In genomic region chr9:20280330-20280729, GRCh38 we compare ENCODE assay signal across 26 cellular contexts.
DNase-seq lines count a peak whose midpoint lies in the region; ATAC-seq, FAIRE-seq and TF ChIP-seq lines count a peak whose summit lies in the region.
"Had no signal": no experiment of that assay in that cellular context is flagged by ENCODE, and none has a peak within 500 bp of the region (broad histone marks: within the 10 kb centered on the region; RNA-seq: fewer than 3 reads in every experiment).

No MANE protein-coding gene starts in this region.

- POLR2A ChIA-PET in A673 (lab: Charles Lee; ENCODE audit: low non-redundant PET) = interaction anchor here (0.6 kb wide), 1 partner anchor 12 kb away, joined by 3 read pairs; no protein-coding TSS in a partner anchor
- POLR2A ChIA-PET in GM12878 (lab: Charles Lee) = no interaction called here

- intact Hi-C loops in A673 (cut with micrococcal nuclease; ENCODE audit: unreplicated experiment) = no loop called here
- intact Hi-C loops in GM12878 (cut with micrococcal nuclease; ENCODE audit: unreplicated experiment) = no loop called here
- intact Hi-C loops in colonic mucosa (cut with DNase I) = no loop called here
- intact Hi-C loops in cardiac septum (cut with DNase I) = no loop called here

- ATAC-seq in GM12878 (peak; percentile 67), HG03025 (IDR thresholded peaks at IDR 0.05; ENCODE audit: low FRiP score, unreplicated experiment) (no peak), GM21390 (IDR thresholded peaks at IDR 0.05; ENCODE audit: unreplicated experiment) (no peak)
- ATAC-seq: activated CD4-positive, CD25-positive, alpha-beta regulatory T cell treated with anti-CD3 and anti-CD28 coated beads, Interleukin-2, amount 50 U/mL, for 24 hours; activated T-cell treated with anti-CD3 and anti-CD28 coated beads, Interleukin-2, amount 50 U/mL, for 4 hours; stimulated activated memory B cell treated with anti-CD40 and anti-IgM and Interleukin-4, amounts not matched to agents 10 μg/mL and 1 μg/mL and 100 μg/mL, for 72 hours had no signal

- TF ChIP-seq POLR2A in GM12878 (IDR thresholded peaks at IDR 0.05; ENCODE audit: low read depth, low read length) = no peak

- H3K27ac ChIP-seq in A673 (ENCODE audit: low read depth, low read length, poor library complexity, severe bottlenecking) (no peak overlapping the region), GM12878 (ENCODE audit: control insufficient read depth, insufficient read depth) (no peak overlapping the region), colonic mucosa (no peak overlapping the region)
- H3K27ac ChIP-seq: cardiac muscle cell, ovary, thoracic aorta had no signal

- TF ChIP-seq CTCF in A673 (conservative IDR thresholded peaks at IDR 0.05; ENCODE audit: low read depth, low read length) = 0 out of 2 replicates have a peak, but pooled peaks have one; percentile 10
- TF ChIP-seq CTCF in GM13977 (IDR thresholded peaks at IDR 0.05; ENCODE audit: extremely low read depth, insufficient read depth, missing control alignments) = peak; percentile 5
- peak; percentile 40 for TF ChIP-seq CTCF in Loucy (conservative IDR thresholded peaks at IDR 0.05; ENCODE audit: low read length)
- no peak for TF ChIP-seq CTCF in GM12878 (IDR thresholded peaks at IDR 0.05 in 2 of 3, conservative IDR thresholded peaks at IDR 0.05 in 1 of 3; ENCODE audit: control insufficient read depth in 2 of 3, extremely low read depth in 1 of 3, insufficient read depth in 1 of 3, low read depth in 3 of 3, low read length in 3 of 3)
- no peak for TF ChIP-seq CTCF in colonic mucosa (IDR thresholded peaks at IDR 0.05)

- H4K20me1 ChIP-seq in Loucy (ENCODE audit: insufficient read depth, low read length, poor library complexity, severe bottlenecking) = no peaks in the 10 kb centered on the region
- H4K20me1 ChIP-seq in GM12878 (ENCODE audit: control insufficient read depth, insufficient read depth) = no peaks in the 10 kb centered on the region

- DNase-seq in A673 (ENCODE audit: low spot score) (no peak), GM13977 (ENCODE audit: low spot score) (no peak), GM12878 (ENCODE audit: low read depth, low spot score) (no peak), colonic mucosa (no peak), cardiac septum (ENCODE audit: low spot score) (no peak)
- DNase-seq: activated naive CD4-positive, alpha-beta T cell treated with Interleukin-2 at 50 U/mL for 16 hours; activated T-cell treated with anti-CD3 and anti-CD28 coated beads, Interleukin-2, amount 50 U/mL, for 4 hours; anterior cingulate cortex; C1 segment of cervical spinal cord; MG63; midbrain; NCI-H1417 treated with DMSO at 0.1 percent for 48 hours; NCI-H446 treated with DMSO at 0.1 percent for 48 hours; ovary; retina; SHP77 treated with DMSO at 0.1 percent for 48 hours had no signal

- CTCF ChIA-PET in A673 (lab: Charles Lee) (no interaction called here), GM12878 (lab: Yijun Ruan, JAX) (no interaction called here)

- no peaks in the 10 kb centered on the region for H3F3A ChIP-seq in Loucy (ENCODE audit: low read depth)

- no peak overlapping the region for H3K4me2 ChIP-seq in Loucy (ENCODE audit: low read depth, low read length, poor library complexity, severe bottlenecking)
- H3K4me2 ChIP-seq in GM12878 (ENCODE audit: control insufficient read depth, insufficient read depth) = no peak overlapping the region

- no peak overlapping the region for H2AFZ ChIP-seq in Loucy (ENCODE audit: low read length)
- no peak overlapping the region for H2AFZ ChIP-seq in GM12878 (ENCODE audit: control insufficient read depth, low read depth, low read length)

- SMC1A ChIA-PET in GM12878 (lab: Charles Lee; ENCODE audit: uncharacterized antibody, unreplicated experiment) = no interaction called here

- H3K79me2 ChIP-seq in Loucy (ENCODE audit: insufficient read depth, low read length) (no peaks in the 10 kb centered on the region), GM12878 (ENCODE audit: control insufficient read depth, insufficient read depth, low read length) (no peaks in the 10 kb centered on the region)

- in situ Hi-C loops in GM13977 (cut with MboI; ENCODE audit: low pct_unique_long_range_greater_than_20kb, low sequenced_read_pairs, unreplicated experiment) = no loop called here
- in situ Hi-C loops in GM12878 (cut with MboI) = no loop called here

- 34% methylated on average over 3 of the region's 3 CpGs for WGBS in GM12878 (ENCODE audit: insufficient coverage, insufficient replicate concordance, low lambda C conversion rate, missing lambda C conversion rate)

- FAIRE-seq in GM12878 (lab: Jason Lieb, UNC) = no peak
- FAIRE-seq: endometrium, keratinocyte had no signal

- RAD21 ChIA-PET in GM12878 (lab: Charles Lee; ENCODE audit: unreplicated experiment) = no interaction called here

- no peaks in the 10 kb centered on the region for H3K36me3 ChIP-seq in A673 (ENCODE audit: insufficient read depth, low read length, poor library complexity, severe bottlenecking)
- no peaks in the 10 kb centered on the region for H3K36me3 ChIP-seq in Loucy (ENCODE audit: insufficient read depth, low read length)
- H3K36me3 ChIP-seq in GM12878 (ENCODE audit: control insufficient read depth in 2 of 2, insufficient read depth in 2 of 2, low read length in 1 of 2) = no peaks in the 10 kb centered on the region
- H3K36me3 ChIP-seq in colonic mucosa = no peaks in the 10 kb centered on the region
- H3K36me3 ChIP-seq: cardiac muscle cell, HAP-1, MG63, ovary, thoracic aorta had no signal

- H3K4me3 ChIP-seq in A673 (ENCODE audit: low read depth, low read length, poor library complexity, severe bottlenecking) (no peak overlapping the region), Loucy (ENCODE audit: low read length, poor library complexity, severe bottlenecking) (no peak overlapping the region), GM12878 (no peak overlapping the region), colonic mucosa (no peak overlapping the region)
- H3K4me3 ChIP-seq: cardiac muscle cell, HAP-1, MG63, ovary, thoracic aorta had no signal

- H3K9ac ChIP-seq in Loucy (ENCODE audit: low read depth, low read length, poor library complexity, severe bottlenecking) (no peak overlapping the region), GM12878 (ENCODE audit: control insufficient read depth, insufficient read depth, low read length) (no peak overlapping the region), colonic mucosa (ENCODE audit: low read depth in 2 of 2, low read length in 2 of 2) (no peak overlapping the region)

- TF ChIP-seq EP300 in GM12878 (IDR thresholded peaks at IDR 0.05; ENCODE audit: borderline replicate concordance in 1 of 2, control insufficient read depth in 1 of 2, low read depth in 2 of 2, low read length in 2 of 2) = no peak

- BruUV-seq in A673 (replicated peaks; lab: Mats Ljungman, UMichigan) = no TSS peak
- no TSS peak for BruUV-seq in GM12878 (replicated peaks; lab: Mats Ljungman, UMichigan)

- no peaks in the 10 kb centered on the region for H3K27me3 ChIP-seq in A673 (replicated peaks; ENCODE audit: insufficient read depth, low read depth, low read length, poor library complexity)
- H3K27me3 ChIP-seq in Loucy (ENCODE audit: insufficient read depth, low read length, poor library complexity, severe bottlenecking) = no peaks in the 10 kb centered on the region
- H3K27me3 ChIP-seq in GM12878 (replicated peaks in 1 of 2; ENCODE audit: control insufficient read depth in 2 of 2, insufficient read depth in 2 of 2, low read length in 1 of 2) = no peaks in the 10 kb centered on the region
- H3K27me3 ChIP-seq in colonic mucosa = no peaks in the 10 kb centered on the region
- H3K27me3 ChIP-seq: cardiac muscle cell, MG63, ovary had no signal

- H3K9me3 ChIP-seq in A673 (ENCODE audit: low read depth, low read length, poor library complexity, severe bottlenecking) (no peaks in the 10 kb centered on the region), Loucy (ENCODE audit: insufficient read depth, low read depth, low read length) (peaks cover 13% of the 10 kb centered on the region; the same call in 1 of the 2 replicates), GM12878 (replicated peaks; ENCODE audit: control insufficient read depth, insufficient read depth, low read length) (no peaks in the 10 kb centered on the region; the same call in 2 of the 3 replicates), colonic mucosa (no peaks in the 10 kb centered on the region)
- H3K9me3 ChIP-seq: HAP-1, ovary, thoracic aorta had no signal

- no peaks in the 10 kb centered on the region for H3K9me2 ChIP-seq in Loucy (replicated peaks; ENCODE audit: low read depth, low read length)

- H3K4me1 ChIP-seq in A673 (ENCODE audit: insufficient read depth, low read length, poor library complexity, severe bottlenecking) (no peaks in the 10 kb centered on the region), Loucy (ENCODE audit: insufficient read depth, low read length, poor library complexity, severe bottlenecking) (no peaks in the 10 kb centered on the region), GM12878 (ENCODE audit: control insufficient read depth, insufficient read depth, low read length) (no peaks in the 10 kb centered on the region), colonic mucosa (no peaks in the 10 kb centered on the region)
- H3K4me1 ChIP-seq: HAP-1 had no signal

- TF ChIP-seq RAD21 in GM12878 (IDR thresholded peaks at IDR 0.05; ENCODE audit: insufficient read depth, low read depth, low read length) = peak; percentile 15; the same call in 1 of the 2 replicates

TF ChIP-seq in GM12878, 131 proteins besides CTCF, POLR2A, EP300 and RAD21 (continues in another document):
- TF ChIP-seq ZNF207 (IDR thresholded peaks at IDR 0.05; ENCODE audit: borderline replicate concordance) = no peak
- TF ChIP-seq ATF2 (IDR thresholded peaks at IDR 0.05; ENCODE audit: low read length) = no peak
- no peak for TF ChIP-seq ZBED1 (IDR thresholded peaks at IDR 0.05; ENCODE audit: borderline replicate concordance)

Comparison
In these comparisons a context has a peak if more than half of its experiments do, and no peak if none do; other contexts are left out.
1. CTCF ChIP-seq: peak in A673 (single experiment), GM13977 (single experiment) and Loucy (single experiment); none in GM12878 (0 of 3) and colonic mucosa (single experiment).